Comparison of ENCODE assay signal across 3 cellular contexts in the genomic region with DNA sequence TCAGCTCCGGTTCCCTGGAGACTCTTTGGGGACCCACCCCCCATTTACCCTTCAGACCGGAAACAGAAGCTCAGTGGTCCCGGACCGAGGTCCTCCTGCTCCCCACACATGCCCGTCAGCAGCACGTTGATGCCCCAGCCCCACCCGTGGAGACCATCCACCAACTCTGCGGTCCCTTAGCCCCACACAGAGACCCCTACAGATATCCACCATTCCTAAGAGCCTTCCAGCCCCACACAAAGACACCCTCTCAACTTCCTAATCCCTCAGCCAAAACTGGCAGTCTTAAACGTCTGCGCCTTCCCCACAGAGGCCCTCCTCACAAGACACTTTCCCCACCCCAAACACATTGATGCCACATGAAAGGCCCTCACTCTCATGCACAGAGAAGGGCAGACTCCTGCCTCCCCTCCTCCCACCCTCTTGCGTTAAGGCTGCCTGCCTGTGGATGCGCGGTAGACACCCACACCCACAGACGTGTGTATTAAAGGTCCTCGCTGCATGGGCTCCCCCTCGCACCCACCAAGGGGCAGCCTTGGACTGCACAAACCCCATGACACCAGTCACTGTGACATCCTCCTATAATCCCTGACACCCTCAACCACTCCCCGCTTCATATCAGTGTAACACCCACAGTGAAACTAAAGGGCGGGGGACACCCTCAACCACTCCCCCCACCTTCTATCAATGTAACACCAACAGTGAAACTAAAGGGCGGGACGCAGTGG.
TF ChIP-seq lines count a peak whose summit lies in the region.

No MANE protein-coding gene starts in this region.

TF ChIP-seq in HCT116, 20 proteins besides CTCF, POLR2A, EP300 and RAD21:
- TF ChIP-seq ZNF274 (IDR thresholded peaks at IDR 0.05; ENCODE audit: low read depth, low read length) = no peak
- TF ChIP-seq EGR1 (IDR thresholded peaks at IDR 0.05; ENCODE audit: low read depth) = no peak
- no peak for TF ChIP-seq SP1 (IDR thresholded peaks at IDR 0.05; ENCODE audit: low read depth)
- TF ChIP-seq, protein P1, sequence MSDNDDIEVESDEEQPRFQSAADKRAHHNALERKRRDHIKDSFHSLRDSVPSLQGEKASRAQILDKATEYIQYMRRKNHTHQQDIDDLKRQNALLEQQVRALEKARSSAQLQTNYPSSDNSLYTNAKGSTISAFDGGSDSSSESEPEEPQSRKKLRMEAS (IDR thresholded peaks at IDR 0.05) = no peak
- no peak for TF ChIP-seq YY1 (IDR thresholded peaks at IDR 0.05; ENCODE audit: extremely low read depth, insufficient replicate concordance, low read depth, low read length)
- no peak for TF ChIP-seq TCF7L2 (IDR thresholded peaks at IDR 0.05; ENCODE audit: borderline replicate concordance, extremely low read depth, insufficient read depth, insufficient read length)

TF ChIP-seq in SK-N-SH, 30 proteins besides CTCF, POLR2A, EP300 and RAD21:
- TF ChIP-seq GABPA (IDR thresholded peaks at IDR 0.05; ENCODE audit: low read depth) (0 out of 2 replicates have a peak, but pooled peaks have one; percentile 15), TEAD4 (IDR thresholded peaks at IDR 0.05; ENCODE audit: borderline replicate concordance, insufficient read depth) (no peak), TAF1 (IDR thresholded peaks at IDR 0.05; ENCODE audit: borderline replicate concordance, low read depth, low read length) (no peak)

TF ChIP-seq in GM12878, 131 proteins besides CTCF, POLR2A, EP300 and RAD21:
- TF ChIP-seq WRNIP1 (IDR thresholded peaks at IDR 0.05; ENCODE audit: borderline replicate concordance, low read depth, low read length) (no peak), FOXK2 (IDR thresholded peaks at IDR 0.05) (no peak), TAF1 (IDR thresholded peaks at IDR 0.05; ENCODE audit: borderline replicate concordance, low read depth, low read length) (no peak), ETV6 (conservative IDR thresholded peaks at IDR 0.05 in 1 of 2, IDR thresholded peaks at IDR 0.05 in 1 of 2; ENCODE audit: borderline replicate concordance in 1 of 2, low read depth in 1 of 2) (no peak), BMI1 (IDR thresholded peaks at IDR 0.05; ENCODE audit: borderline replicate concordance) (no peak), CHD2 (IDR thresholded peaks at IDR 0.05; ENCODE audit: borderline replicate concordance, low read depth, low read length) (no peak)
- TF ChIP-seq, protein P2, sequence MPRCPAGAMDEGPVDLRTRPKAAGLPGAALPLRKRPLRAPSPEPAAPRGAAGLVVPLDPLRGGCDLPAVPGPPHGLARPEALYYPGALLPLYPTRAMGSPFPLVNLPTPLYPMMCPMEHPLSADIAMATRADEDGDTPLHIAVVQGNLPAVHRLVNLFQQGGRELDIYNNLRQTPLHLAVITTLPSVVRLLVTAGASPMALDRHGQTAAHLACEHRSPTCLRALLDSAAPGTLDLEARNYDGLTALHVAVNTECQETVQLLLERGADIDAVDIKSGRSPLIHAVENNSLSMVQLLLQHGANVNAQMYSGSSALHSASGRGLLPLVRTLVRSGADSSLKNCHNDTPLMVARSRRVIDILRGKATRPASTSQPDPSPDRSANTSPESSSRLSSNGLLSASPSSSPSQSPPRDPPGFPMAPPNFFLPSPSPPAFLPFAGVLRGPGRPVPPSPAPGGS (IDR thresholded peaks at IDR 0.05; ENCODE audit: borderline replicate concordance, insufficient read depth, low read depth, low read length, poor library complexity, severe bottlenecking) = no peak
